Comparison of ENCODE assay signal across 31 cellular contexts in genomic region chr20:56817780-56818675, GRCh38.
DNase-seq lines count a peak whose midpoint lies in the region; ATAC-seq and TF ChIP-seq lines count a peak whose summit lies in the region.
"Had no signal": no experiment of that assay in that cellular context is flagged by ENCODE, and none has a peak within 500 bp of the region (broad histone marks: within the 10 kb centered on the region; RNA-seq: fewer than 3 reads in every experiment).

No MANE protein-coding gene starts in this region.

- H4K5ac ChIP-seq in H9 (ENCODE audit: insufficient read length, low read depth, low read length): no peak overlapping the region

- H3K9me2 ChIP-seq in PC-3 (replicated peaks; ENCODE audit: low read length): no peaks in the 10 kb centered on the region
- no peaks in the 10 kb centered on the region for H3K9me2 ChIP-seq in MM.1S (replicated peaks; ENCODE audit: insufficient read depth, low read length)

- H3K4me2 ChIP-seq in H9 (ENCODE audit: insufficient read depth, insufficient read length, low read length) (no peak overlapping the region), PC-3 (ENCODE audit: low read length) (no peak overlapping the region), MM.1S (ENCODE audit: low read depth, low read length) (no peak overlapping the region)

- no peak overlapping the region for H2AK5ac ChIP-seq in H9 (ENCODE audit: insufficient read length, low read length)

- no TSS peak for BruUV-seq in PC-3 (replicated peaks; lab: Mats Ljungman, UMichigan)

- H4K20me1 ChIP-seq in H9 (ENCODE audit: control insufficient read depth, insufficient read depth, insufficient read length): no peaks in the 10 kb centered on the region
- no peaks in the 10 kb centered on the region for H4K20me1 ChIP-seq in PC-3 (ENCODE audit: low read length)
- no peaks in the 10 kb centered on the region for H4K20me1 ChIP-seq in MM.1S (ENCODE audit: insufficient read depth, low read length)

- no peaks in the 10 kb centered on the region for H3K27me3 ChIP-seq in H9 (ENCODE audit: insufficient read depth, low read length)
- no peaks in the 10 kb centered on the region for H3K27me3 ChIP-seq in PC-3 (ENCODE audit: low read length)
- peaks cover 8% of the 10 kb centered on the region for H3K27me3 ChIP-seq in endodermal cell (ENCODE audit: control insufficient read depth, insufficient read depth, low read length, poor library complexity, severe bottlenecking)
- peaks cover 18% of the 10 kb centered on the region; the same call in 1 of the 2 replicates for H3K27me3 ChIP-seq in MM.1S (replicated peaks; ENCODE audit: insufficient read depth, low read length)
- H3K27me3 ChIP-seq: sigmoid colon, tibial nerve had no signal

- whole genome bisulfite sequencing in H9 (ENCODE audit: extremely low coverage, insufficient read length, low lambda C conversion rate): no CpG with 5 or more reads among the region's 6 CpGs
- WGBS in endodermal cell (ENCODE audit: insufficient coverage in 1 of 2, insufficient read length in 1 of 2), 2 experiments: 88 to 100% methylated on average over 3 to 6 of the region's 6 CpGs

- H2BK12ac ChIP-seq in H9 (ENCODE audit: insufficient read length, low read depth, low read length): no peak overlapping the region

- intact Hi-C loops in PC-3 (cut with micrococcal nuclease): no loop called here
- intact Hi-C loops in posterior vena cava (cut with DNase I): loop anchor here in 1 of 2 donors (1.0 kb wide), 1 partner anchor 9 kb away; no protein-coding TSS in a partner anchor

- H3K27ac Mint-ChIP-seq in H9 (no peak overlapping the region), endodermal cell (no peak overlapping the region)
- H3K27ac Mint-ChIP-seq: activated naive CD8-positive, alpha-beta T cell treated with anti-CD3 and anti-CD28 coated beads for 36 hours; effector memory CD8-positive, alpha-beta T cell; mesothelial cell of epicardium; naive B cell had no signal

- CTCF ChIA-PET in PC-3 (lab: Charles Lee): no interaction called here

- no peak overlapping the region for H3K23ac ChIP-seq in H9 (ENCODE audit: insufficient read length, low read depth, low read length)

- peaks cover 4% of the 10 kb centered on the region for H3K27me3 Mint-ChIP-seq in H9 (ENCODE audit: low read depth)
- H3K27me3 Mint-ChIP-seq in endodermal cell (ENCODE audit: insufficient read depth): peaks cover 38% of the 10 kb centered on the region

- no peak overlapping the region for H4K8ac ChIP-seq in H9 (replicated peaks; ENCODE audit: insufficient read length, low read depth, low read length)

- H3K36me3 Mint-ChIP-seq in H9 (ENCODE audit: insufficient read depth in 1 of 3, low read depth in 3 of 3) (peaks cover 0 to 2% (median 0%) of the 10 kb centered on the region in 3 experiments; a peak in 1 of 7 replicates), endodermal cell (ENCODE audit: low read depth) (no peaks in the 10 kb centered on the region)
- H3K36me3 Mint-ChIP-seq: activated naive CD8-positive, alpha-beta T cell treated with anti-CD3 and anti-CD28 coated beads for 36 hours; mesothelial cell of epicardium; naive B cell had no signal

- H3K36me3 ChIP-seq in PC-3 (ENCODE audit: low read depth, low read length) (no peaks in the 10 kb centered on the region), endodermal cell (ENCODE audit: control insufficient read depth, insufficient read depth, low read length) (no peaks in the 10 kb centered on the region), MM.1S (replicated peaks; ENCODE audit: insufficient read depth, low read length) (no peaks in the 10 kb centered on the region)
- H3K36me3 ChIP-seq: heart left ventricle, sigmoid colon, SJCRH30, tibial nerve had no signal

- H3K79me2 ChIP-seq in H9 (ENCODE audit: insufficient read depth, low read length) (no peaks in the 10 kb centered on the region), PC-3 (ENCODE audit: low read length) (no peaks in the 10 kb centered on the region), MM.1S (ENCODE audit: low read length) (no peaks in the 10 kb centered on the region)

- H3K14ac ChIP-seq in H9 (ENCODE audit: insufficient read depth, low read length): no peak overlapping the region

- no peak overlapping the region for H2BK20ac ChIP-seq in H9 (ENCODE audit: low read depth, low read length, poor library complexity, severe bottlenecking)

- H3K4me1 Mint-ChIP-seq in H9 (peaks cover 23 to 36% of the 10 kb centered on the region in 2 experiments), endodermal cell (peaks cover 2% of the 10 kb centered on the region)
- H3K4me1 Mint-ChIP-seq: activated naive CD8-positive, alpha-beta T cell treated with anti-CD3 and anti-CD28 coated beads for 36 hours; naive B cell had no signal

- H3K4me3 ChIP-seq in PC-3 (ENCODE audit: low read length) (no peak overlapping the region), endodermal cell (ENCODE audit: low read length) (no peak overlapping the region), MM.1S (ENCODE audit: low read length) (no peak overlapping the region), foreskin fibroblast (ENCODE audit: low read depth in 1 of 2, low read length in 2 of 2) (no peak overlapping the region)
- H3K4me3 ChIP-seq: heart left ventricle, psoas muscle, sigmoid colon, SJCRH30, tibial nerve had no signal

- peak; percentile 51 for TF ChIP-seq CTCF in H9 (conservative IDR thresholded peaks at IDR 0.05)
- peak; percentile 73 for TF ChIP-seq CTCF in PC-3 (conservative IDR thresholded peaks at IDR 0.05; ENCODE audit: low read depth, low read length)
- TF ChIP-seq CTCF in endodermal cell (conservative IDR thresholded peaks at IDR 0.05): peak; percentile 35
- TF ChIP-seq CTCF in MM.1S (IDR thresholded peaks at IDR 0.05; ENCODE audit: low read length): no peak
- no peak for TF ChIP-seq CTCF in foreskin fibroblast (IDR thresholded peaks at IDR 0.05; ENCODE audit: low read depth, low read length)

- POLR2A ChIA-PET in PC-3 (lab: Charles Lee; ENCODE audit: unreplicated experiment): no interaction called here

- H3F3A ChIP-seq in PC-3 (ENCODE audit: low read length, unreplicated experiment): no peaks in the 10 kb centered on the region
- H3F3A ChIP-seq in MM.1S (ENCODE audit: insufficient read depth, low read length): no peaks in the 10 kb centered on the region

- no peak for ATAC-seq in PC-3
- ATAC-seq: effector memory CD8-positive, alpha-beta T cell; heart left ventricle; left ventricle myocardium superior; psoas muscle had no signal

- H2BK5ac ChIP-seq in H9 (ENCODE audit: insufficient read length, low read length): no peak overlapping the region

- H3K23me2 ChIP-seq in H9 (ENCODE audit: insufficient read length, low read depth, low read length, poor library complexity, severe bottlenecking): no peaks in the 10 kb centered on the region

- peaks cover 0 to 9% of the 10 kb centered on the region in 2 experiments; a peak in 3 of 5 replicates for H3K9me3 Mint-ChIP-seq in H9
- H3K9me3 Mint-ChIP-seq in endodermal cell: no peaks in the 10 kb centered on the region
- H3K9me3 Mint-ChIP-seq: mesothelial cell of epicardium had no signal

- no peak overlapping the region for H4K91ac ChIP-seq in H9 (ENCODE audit: insufficient read length, low read depth, low read length)

- H3K9ac ChIP-seq in H9 (ENCODE audit: extremely low read depth, insufficient read length, low read length) (no peak overlapping the region), PC-3 (ENCODE audit: low read length) (no peak overlapping the region), endodermal cell (ENCODE audit: extremely low read depth, low read length, poor library complexity, severe bottlenecking) (no peak overlapping the region), MM.1S (ENCODE audit: low read length) (no peak overlapping the region)

- H3K18ac ChIP-seq in H9 (ENCODE audit: insufficient read length, low read depth, low read length): no peak overlapping the region

- H3K56ac ChIP-seq in H9 (ENCODE audit: insufficient read length, low read depth, low read length): no peak overlapping the region

- no peak overlapping the region for H3K4ac ChIP-seq in H9 (ENCODE audit: low read depth, low read length)

- no peak overlapping the region for H2BK15ac ChIP-seq in H9 (ENCODE audit: low read depth, low read length)

- no peaks in the 10 kb centered on the region for H3K9me3 ChIP-seq in H9 (ENCODE audit: control insufficient read depth, low read depth, low read length)
- no peaks in the 10 kb centered on the region for H3K9me3 ChIP-seq in PC-3 (ENCODE audit: low read length)
- H3K9me3 ChIP-seq in endodermal cell (ENCODE audit: control insufficient read depth, low read length): peaks cover under 1% of the 10 kb centered on the region
- H3K9me3 ChIP-seq in MM.1S (replicated peaks; ENCODE audit: insufficient read depth, low read length): no peaks in the 10 kb centered on the region
- H3K9me3 ChIP-seq: psoas muscle, sigmoid colon, SJCRH30 had no signal

- DNase-seq in H9: no peak
- no peak for DNase-seq in PC-3
- DNase-seq in endodermal cell: no peak
- peak; percentile 47 for DNase-seq in posterior vena cava (ENCODE audit: low spot score)
- no peak for DNase-seq in NCI-H2196 treated with DMSO at 0.1 percent for 48 hours (lab: John Stamatoyannopoulos, UW; ENCODE audit: unreplicated experiment)
- no peak for DNase-seq in MM.1S
- DNase-seq in NCI-H69 (lab: John Stamatoyannopoulos, UW): no peak
- no peak for DNase-seq in foreskin fibroblast
- DNase-seq: activated CD4-positive, alpha-beta T cell treated with anti-CD3 and anti-CD28 coated beads, Interleukin-2, amount 50 U/mL, for 1 hour; activated effector memory CD4-positive, alpha-beta T cell treated with Interleukin-2 at 50 U/mL for 16 hours; activated naive CD8-positive, alpha-beta T cell treated with anti-CD3 and anti-CD28 coated beads for 36 hours; activated T-cell treated with anti-CD3 and anti-CD28 coated beads, Interleukin-2, amount 50 U/mL, for 1 hour; C1 segment of cervical spinal cord; cortex of kidney; DMS153; effector memory CD8-positive, alpha-beta T cell; foreskin melanocyte; heart left ventricle; islet precursor cell; left ventricle myocardium superior; naive B cell; NCI-H1417; NCI-H2029 treated with DMSO at 0.1 percent for 48 hours; nucleus accumbens; psoas muscle; sigmoid colon; SJCRH30; stimulated activated CD4-positive, alpha-beta T cell treated with anti-CD3 and anti-CD28 coated beads, Interleukin-4, amount 100 ng/mL, for 1 hour; T-helper 9 cell had no signal

- H3K4me3 Mint-ChIP-seq in H9 (no peak overlapping the region), endodermal cell (no peak overlapping the region)
- H3K4me3 Mint-ChIP-seq: activated naive CD8-positive, alpha-beta T cell treated with anti-CD3 and anti-CD28 coated beads for 36 hours; effector memory CD8-positive, alpha-beta T cell; mesothelial cell of epicardium; naive B cell had no signal

- H2AFZ ChIP-seq in H9 (ENCODE audit: low read length) (no peak overlapping the region), PC-3 (ENCODE audit: low read length) (no peak overlapping the region), MM.1S (ENCODE audit: low read length) (no peak overlapping the region)

- no peak overlapping the region for H3T11ph ChIP-seq in H9 (ENCODE audit: low read length)

- no peaks in the 10 kb centered on the region for H3K79me1 ChIP-seq in H9 (ENCODE audit: insufficient read depth, low read depth, low read length, poor library complexity, severe bottlenecking)

- H3K4me1 ChIP-seq in H9 (ENCODE audit: insufficient read depth, low read length): no peaks in the 10 kb centered on the region
- H3K4me1 ChIP-seq in PC-3 (ENCODE audit: insufficient read depth, low read length): no peaks in the 10 kb centered on the region; the same call in 1 of the 2 replicates
- no peaks in the 10 kb centered on the region for H3K4me1 ChIP-seq in endodermal cell (ENCODE audit: control insufficient read depth, insufficient read depth, low read length)
- H3K4me1 ChIP-seq in MM.1S (ENCODE audit: low read length): no peaks in the 10 kb centered on the region
- H3K4me1 ChIP-seq: heart left ventricle, psoas muscle, sigmoid colon, SJCRH30, tibial nerve had no signal

- H2BK120ac ChIP-seq in H9 (ENCODE audit: low read depth, low read length, poor library complexity, severe bottlenecking): no peak overlapping the region

- H3K27ac ChIP-seq in H9 (ENCODE audit: insufficient read length, low read depth, low read length): no peak overlapping the region
- no peak overlapping the region for H3K27ac ChIP-seq in PC-3 (ENCODE audit: low read length)
- H3K27ac ChIP-seq in endodermal cell (ENCODE audit: low read depth, low read length): no peak overlapping the region
- no peak overlapping the region for H3K27ac ChIP-seq in MM.1S (ENCODE audit: low read length)
- H3K27ac ChIP-seq: heart left ventricle, psoas muscle, sigmoid colon, SJCRH30, tibial nerve had no signal

Comparison
In these comparisons a context has a peak if more than half of its experiments do, and no peak if none do; other contexts are left out.
1. CTCF ChIP-seq: peak in H9 (single experiment), PC-3 (single experiment) and endodermal cell (single experiment); none in MM.1S (single experiment) and foreskin fibroblast (single experiment).